ENCODE assay signal across 1 cellular context in genomic region chr19:45469132-45469834, GRCh38.
TF ChIP-seq lines count a peak whose summit lies in the region.

No MANE protein-coding gene starts in this region.

TF ChIP-seq in H1, 55 proteins besides CTCF, POLR2A, EP300 and RAD21:
- TF ChIP-seq ATF2 (IDR thresholded peaks at IDR 0.05; ENCODE audit: low read length) = no peak
- peak; percentile 95 for TF ChIP-seq SAP30 (IDR thresholded peaks at IDR 0.05; ENCODE audit: insufficient read depth, insufficient replicate concordance, low read length)
- TF ChIP-seq RFX5 (IDR thresholded peaks at IDR 0.05; ENCODE audit: borderline replicate concordance, low read depth, low read length) = peak; percentile 18; the same call in 1 of the 2 replicates
- no peak for TF ChIP-seq RNF2 (IDR thresholded peaks at IDR 0.05; ENCODE audit: borderline replicate concordance, low read depth, low read length, missing control alignments, poor library complexity, severe bottlenecking)
- TF ChIP-seq EGR1 (IDR thresholded peaks at IDR 0.05; ENCODE audit: borderline replicate concordance, low read depth, low read length) = no peak; the same call in 1 of the 2 replicates
- TF ChIP-seq USF2 (IDR thresholded peaks at IDR 0.05; ENCODE audit: low read length) = no peak
- TF ChIP-seq RBBP5 (IDR thresholded peaks at IDR 0.05; ENCODE audit: borderline replicate concordance, low read depth, low read length) = no peak; the same call in 1 of the 2 replicates
- TF ChIP-seq BRCA1 (IDR thresholded peaks at IDR 0.05; ENCODE audit: low read depth, low read length) = no peak
- peak; percentile 58; the same call in 1 of the 2 replicates for TF ChIP-seq TAF1 (IDR thresholded peaks at IDR 0.05; ENCODE audit: low read depth, low read length)
- TF ChIP-seq BCL11A (IDR thresholded peaks at IDR 0.05; ENCODE audit: low read depth in 2 of 2, low read length in 2 of 2) = no peak
- no peak for TF ChIP-seq SIX5 (IDR thresholded peaks at IDR 0.05; ENCODE audit: low read depth, low read length)
- TF ChIP-seq SP1 (IDR thresholded peaks at IDR 0.05; ENCODE audit: low read depth, low read length) = peak; percentile 45; the same call in 1 of the 2 replicates
- TF ChIP-seq CBX5 (IDR thresholded peaks at IDR 0.05; ENCODE audit: low read depth, low read length) = no peak
- no peak for TF ChIP-seq KDM5A (IDR thresholded peaks at IDR 0.05; ENCODE audit: low read length)
- peak; percentile 57; the same call in 1 of the 2 replicates for TF ChIP-seq PHF8 (conservative IDR thresholded peaks at IDR 0.05; ENCODE audit: low read depth, low read length)
- no peak for TF ChIP-seq HDAC6 (IDR thresholded peaks at IDR 0.05; ENCODE audit: low read depth, low read length)
- TF ChIP-seq BACH1 (IDR thresholded peaks at IDR 0.05; ENCODE audit: low read length) = peak; percentile 75
- peak; percentile 44 to 60; a peak in 1 of 4 replicates for TF ChIP-seq SIN3A (conservative IDR thresholded peaks at IDR 0.05 in 1 of 2, IDR thresholded peaks at IDR 0.05 in 1 of 2; ENCODE audit: low read depth in 1 of 2, low read length in 2 of 2)
- no peak for TF ChIP-seq KDM1A (IDR thresholded peaks at IDR 0.05; ENCODE audit: borderline replicate concordance, low read length)
- no peak for TF ChIP-seq GABPA (IDR thresholded peaks at IDR 0.05; ENCODE audit: borderline replicate concordance, insufficient read depth, low read length)
- peak; percentile 95 for TF ChIP-seq CREB1 (IDR thresholded peaks at IDR 0.05)
- no peak for TF ChIP-seq CTBP2 (IDR thresholded peaks at IDR 0.05; ENCODE audit: borderline replicate concordance, insufficient read depth, insufficient read length, low read length)
- no peak for TF ChIP-seq SP4 (IDR thresholded peaks at IDR 0.05; ENCODE audit: low read length)
- no peak for TF ChIP-seq JUND (IDR thresholded peaks at IDR 0.05; ENCODE audit: low read length)
- TF ChIP-seq GTF2F1 (IDR thresholded peaks at IDR 0.05; ENCODE audit: borderline replicate concordance, low read depth, low read length) = no peak
- peak; percentile 65 for TF ChIP-seq POLR2AphosphoS5 (IDR thresholded peaks at IDR 0.05; ENCODE audit: low read depth, low read length)
- TF ChIP-seq, protein P1, sequence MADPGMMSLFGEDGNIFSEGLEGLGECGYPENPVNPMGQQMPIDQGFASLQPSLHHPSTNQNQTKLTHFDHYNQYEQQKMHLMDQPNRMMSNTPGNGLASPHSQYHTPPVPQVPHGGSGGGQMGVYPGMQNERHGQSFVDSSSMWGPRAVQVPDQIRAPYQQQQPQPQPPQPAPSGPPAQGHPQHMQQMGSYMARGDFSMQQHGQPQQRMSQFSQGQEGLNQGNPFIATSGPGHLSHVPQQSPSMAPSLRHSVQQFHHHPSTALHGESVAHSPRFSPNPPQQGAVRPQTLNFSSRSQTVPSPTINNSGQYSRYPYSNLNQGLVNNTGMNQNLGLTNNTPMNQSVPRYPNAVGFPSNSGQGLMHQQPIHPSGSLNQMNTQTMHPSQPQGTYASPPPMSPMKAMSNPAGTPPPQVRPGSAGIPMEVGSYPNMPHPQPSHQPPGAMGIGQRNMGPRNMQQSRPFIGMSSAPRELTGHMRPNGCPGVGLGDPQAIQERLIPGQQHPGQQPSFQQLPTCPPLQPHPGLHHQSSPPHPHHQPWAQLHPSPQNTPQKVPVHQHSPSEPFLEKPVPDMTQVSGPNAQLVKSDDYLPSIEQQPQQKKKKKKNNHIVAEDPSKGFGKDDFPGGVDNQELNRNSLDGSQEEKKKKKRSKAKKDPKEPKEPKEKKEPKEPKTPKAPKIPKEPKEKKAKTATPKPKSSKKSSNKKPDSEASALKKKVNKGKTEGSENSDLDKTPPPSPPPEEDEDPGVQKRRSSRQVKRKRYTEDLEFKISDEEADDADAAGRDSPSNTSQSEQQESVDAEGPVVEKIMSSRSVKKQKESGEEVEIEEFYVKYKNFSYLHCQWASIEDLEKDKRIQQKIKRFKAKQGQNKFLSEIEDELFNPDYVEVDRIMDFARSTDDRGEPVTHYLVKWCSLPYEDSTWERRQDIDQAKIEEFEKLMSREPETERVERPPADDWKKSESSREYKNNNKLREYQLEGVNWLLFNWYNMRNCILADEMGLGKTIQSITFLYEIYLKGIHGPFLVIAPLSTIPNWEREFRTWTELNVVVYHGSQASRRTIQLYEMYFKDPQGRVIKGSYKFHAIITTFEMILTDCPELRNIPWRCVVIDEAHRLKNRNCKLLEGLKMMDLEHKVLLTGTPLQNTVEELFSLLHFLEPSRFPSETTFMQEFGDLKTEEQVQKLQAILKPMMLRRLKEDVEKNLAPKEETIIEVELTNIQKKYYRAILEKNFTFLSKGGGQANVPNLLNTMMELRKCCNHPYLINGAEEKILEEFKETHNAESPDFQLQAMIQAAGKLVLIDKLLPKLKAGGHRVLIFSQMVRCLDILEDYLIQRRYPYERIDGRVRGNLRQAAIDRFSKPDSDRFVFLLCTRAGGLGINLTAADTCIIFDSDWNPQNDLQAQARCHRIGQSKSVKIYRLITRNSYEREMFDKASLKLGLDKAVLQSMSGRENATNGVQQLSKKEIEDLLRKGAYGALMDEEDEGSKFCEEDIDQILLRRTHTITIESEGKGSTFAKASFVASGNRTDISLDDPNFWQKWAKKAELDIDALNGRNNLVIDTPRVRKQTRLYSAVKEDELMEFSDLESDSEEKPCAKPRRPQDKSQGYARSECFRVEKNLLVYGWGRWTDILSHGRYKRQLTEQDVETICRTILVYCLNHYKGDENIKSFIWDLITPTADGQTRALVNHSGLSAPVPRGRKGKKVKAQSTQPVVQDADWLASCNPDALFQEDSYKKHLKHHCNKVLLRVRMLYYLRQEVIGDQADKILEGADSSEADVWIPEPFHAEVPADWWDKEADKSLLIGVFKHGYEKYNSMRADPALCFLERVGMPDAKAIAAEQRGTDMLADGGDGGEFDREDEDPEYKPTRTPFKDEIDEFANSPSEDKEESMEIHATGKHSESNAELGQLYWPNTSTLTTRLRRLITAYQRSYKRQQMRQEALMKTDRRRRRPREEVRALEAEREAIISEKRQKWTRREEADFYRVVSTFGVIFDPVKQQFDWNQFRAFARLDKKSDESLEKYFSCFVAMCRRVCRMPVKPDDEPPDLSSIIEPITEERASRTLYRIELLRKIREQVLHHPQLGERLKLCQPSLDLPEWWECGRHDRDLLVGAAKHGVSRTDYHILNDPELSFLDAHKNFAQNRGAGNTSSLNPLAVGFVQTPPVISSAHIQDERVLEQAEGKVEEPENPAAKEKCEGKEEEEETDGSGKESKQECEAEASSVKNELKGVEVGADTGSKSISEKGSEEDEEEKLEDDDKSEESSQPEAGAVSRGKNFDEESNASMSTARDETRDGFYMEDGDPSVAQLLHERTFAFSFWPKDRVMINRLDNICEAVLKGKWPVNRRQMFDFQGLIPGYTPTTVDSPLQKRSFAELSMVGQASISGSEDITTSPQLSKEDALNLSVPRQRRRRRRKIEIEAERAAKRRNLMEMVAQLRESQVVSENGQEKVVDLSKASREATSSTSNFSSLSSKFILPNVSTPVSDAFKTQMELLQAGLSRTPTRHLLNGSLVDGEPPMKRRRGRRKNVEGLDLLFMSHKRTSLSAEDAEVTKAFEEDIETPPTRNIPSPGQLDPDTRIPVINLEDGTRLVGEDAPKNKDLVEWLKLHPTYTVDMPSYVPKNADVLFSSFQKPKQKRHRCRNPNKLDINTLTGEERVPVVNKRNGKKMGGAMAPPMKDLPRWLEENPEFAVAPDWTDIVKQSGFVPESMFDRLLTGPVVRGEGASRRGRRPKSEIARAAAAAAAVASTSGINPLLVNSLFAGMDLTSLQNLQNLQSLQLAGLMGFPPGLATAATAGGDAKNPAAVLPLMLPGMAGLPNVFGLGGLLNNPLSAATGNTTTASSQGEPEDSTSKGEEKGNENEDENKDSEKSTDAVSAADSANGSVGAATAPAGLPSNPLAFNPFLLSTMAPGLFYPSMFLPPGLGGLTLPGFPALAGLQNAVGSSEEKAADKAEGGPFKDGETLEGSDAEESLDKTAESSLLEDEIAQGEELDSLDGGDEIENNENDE (IDR thresholded peaks at IDR 0.05; ENCODE audit: insufficient replicate concordance, low read length) = no peak
- no peak for TF ChIP-seq JUN (IDR thresholded peaks at IDR 0.05; ENCODE audit: low read depth, low read length)
- no peak for TF ChIP-seq ZNF274 (IDR thresholded peaks at IDR 0.05; ENCODE audit: borderline replicate concordance, extremely low read depth, low read length)
- 0 out of 2 replicates have a peak, but pooled peaks have one; percentile 22 for TF ChIP-seq FOSL1 (IDR thresholded peaks at IDR 0.05; ENCODE audit: insufficient read depth, low read depth, low read length)
- no peak; the same call in 1 of the 2 replicates for TF ChIP-seq CHD2 (IDR thresholded peaks at IDR 0.05; ENCODE audit: low read length)
- TF ChIP-seq, protein P2, sequence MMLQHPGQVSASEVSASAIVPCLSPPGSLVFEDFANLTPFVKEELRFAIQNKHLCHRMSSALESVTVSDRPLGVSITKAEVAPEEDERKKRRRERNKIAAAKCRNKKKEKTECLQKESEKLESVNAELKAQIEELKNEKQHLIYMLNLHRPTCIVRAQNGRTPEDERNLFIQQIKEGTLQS (IDR thresholded peaks at IDR 0.05; ENCODE audit: insufficient read depth, low read depth, low read length) = no peak
- no peak for TF ChIP-seq RXRA (IDR thresholded peaks at IDR 0.05; ENCODE audit: insufficient read depth, low read depth, low read length)
- no peak for TF ChIP-seq NANOG (IDR thresholded peaks at IDR 0.05; ENCODE audit: insufficient read depth, low read depth, low read length, poor library complexity, severe bottlenecking)
- TF ChIP-seq SRF (IDR thresholded peaks at IDR 0.05; ENCODE audit: low read depth, low read length) = 0 out of 2 replicates have a peak, but pooled peaks have one; percentile 2
- TF ChIP-seq HDAC2 (IDR thresholded peaks at IDR 0.05; ENCODE audit: borderline replicate concordance in 1 of 2, low read depth in 2 of 2, low read length in 2 of 2) = no peak; a peak in 2 of 4 replicates
- TF ChIP-seq YY1 (IDR thresholded peaks at IDR 0.05; ENCODE audit: low read depth, low read length) = no peak
- TF ChIP-seq POU5F1 (IDR thresholded peaks at IDR 0.05; ENCODE audit: low read depth, low read length) = no peak
- TF ChIP-seq TEAD4 (IDR thresholded peaks at IDR 0.05; ENCODE audit: low read depth, low read length) = peak; percentile 67; the same call in 1 of the 2 replicates
- no peak for TF ChIP-seq TAF7 (optimal IDR thresholded peaks at IDR 0.05; ENCODE audit: borderline replicate concordance, low read depth, low read length)
- TF ChIP-seq TBP (IDR thresholded peaks at IDR 0.05; ENCODE audit: low read depth, low read length) = no peak
- no peak for TF ChIP-seq SIRT6 (IDR thresholded peaks at IDR 0.05; ENCODE audit: low read length)
- no peak for TF ChIP-seq MAFK (IDR thresholded peaks at IDR 0.05; ENCODE audit: low read depth, low read length)
- no peak for TF ChIP-seq NRF1 (IDR thresholded peaks at IDR 0.05; ENCODE audit: low read depth, low read length)
- TF ChIP-seq KDM4A (IDR thresholded peaks at IDR 0.05; ENCODE audit: low read depth, low read length, severe bottlenecking) = peak; percentile 40
- TF ChIP-seq ASH2L (IDR thresholded peaks at IDR 0.05; ENCODE audit: low read length) = peak; percentile 68
- TF ChIP-seq CHD1 (IDR thresholded peaks at IDR 0.05; ENCODE audit: low read depth, low read length) = no peak
- no peak for TF ChIP-seq SUZ12 (IDR thresholded peaks at IDR 0.05; ENCODE audit: low read length)
- 0 out of 2 replicates have a peak, but pooled peaks have one; percentile 32 for TF ChIP-seq TCF12 (IDR thresholded peaks at IDR 0.05; ENCODE audit: low read depth, low read length)
- TF ChIP-seq CBX8 (IDR thresholded peaks at IDR 0.05; ENCODE audit: borderline replicate concordance, low read depth, low read length) = no peak
- TF ChIP-seq SP2 (IDR thresholded peaks at IDR 0.05; ENCODE audit: low read length) = no peak
- TF ChIP-seq CEBPB (IDR thresholded peaks at IDR 0.05; ENCODE audit: low read depth, low read length) = no peak
- TF ChIP-seq, protein P3, sequence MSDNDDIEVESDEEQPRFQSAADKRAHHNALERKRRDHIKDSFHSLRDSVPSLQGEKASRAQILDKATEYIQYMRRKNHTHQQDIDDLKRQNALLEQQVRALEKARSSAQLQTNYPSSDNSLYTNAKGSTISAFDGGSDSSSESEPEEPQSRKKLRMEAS (IDR thresholded peaks at IDR 0.05) = peak; percentile 46; the same call in 1 of the 2 replicates
- TF ChIP-seq, protein P4, sequence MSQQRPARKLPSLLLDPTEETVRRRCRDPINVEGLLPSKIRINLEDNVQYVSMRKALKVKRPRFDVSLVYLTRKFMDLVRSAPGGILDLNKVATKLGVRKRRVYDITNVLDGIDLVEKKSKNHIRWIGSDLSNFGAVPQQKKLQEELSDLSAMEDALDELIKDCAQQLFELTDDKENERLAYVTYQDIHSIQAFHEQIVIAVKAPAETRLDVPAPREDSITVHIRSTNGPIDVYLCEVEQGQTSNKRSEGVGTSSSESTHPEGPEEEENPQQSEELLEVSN (IDR thresholded peaks at IDR 0.05) = no peak
- TF ChIP-seq EZH2 (IDR thresholded peaks at IDR 0.05; ENCODE audit: low read depth, low read length, severe bottlenecking) = no peak
TF ChIP-seq in H1: peak in this region for 16.
